7 cellular contexts compared by ENCODE assay signal in genomic region chr9:128863647-128864046, GRCh38. TPM values are rescaled to one million over a fixed set of nuclear protein-coding genes. Genes with fewer than 3 reads are reported as not detected.
DNase-seq lines count a peak whose midpoint lies in the region; ATAC-seq and TF ChIP-seq lines count a peak whose summit lies in the region.

No MANE protein-coding gene starts in this region.

- TF ChIP-seq CTCF in GM12865 (IDR thresholded peaks at IDR 0.05; ENCODE audit: insufficient read depth, low read depth, low read length, missing control alignments) (peak; percentile 99), retinal pigment epithelial cell (conservative IDR thresholded peaks at IDR 0.05; ENCODE audit: low read depth, low read length) (peak; percentile 86)

- ATAC-seq in SK-N-SH treated with all-trans-retinoic acid at 6 μM for 48 hours = peak; percentile 95
- no peak for ATAC-seq in HG03196 (IDR thresholded peaks at IDR 0.05; ENCODE audit: unreplicated experiment)

- DNase-seq in GM12865 (ENCODE audit: low read depth) = peak; percentile 86
- DNase-seq in HT-29 (ENCODE audit: low spot score) = peak; percentile 81
- peak; percentile 76 to 87 (median 86) for DNase-seq in activated naive CD4-positive, alpha-beta T cell (lab: John Stamatoyannopoulos, UW)
- peak; percentile 89 for DNase-seq in cardiac septum (ENCODE audit: low spot score)
- no peak for DNase-seq in retinal pigment epithelial cell (ENCODE audit: low read depth)

- H3K4me3 ChIP-seq in GM12865 (ENCODE audit: low read depth, low read length) (no peak overlapping the region), retinal pigment epithelial cell (ENCODE audit: low read length) (no peak overlapping the region)

- intact Hi-C loops in cardiac septum (cut with DNase I) = loop anchor here (1.0 kb wide), 1 partner anchor 65 kb away; no protein-coding TSS in a partner anchor

TF ChIP-seq in SK-N-SH treated with all-trans-retinoic acid at 6 μM for 48 hours, 23 proteins besides CTCF, POLR2A, EP300 and RAD21:
- TF ChIP-seq ZC3H10 (CRISPR knock-in tag; IDR thresholded peaks at IDR 0.05) (no peak), PATZ1 (CRISPR knock-in tag; IDR thresholded peaks at IDR 0.05; ENCODE audit: borderline replicate concordance) (no peak), ESRRG (CRISPR knock-in tag; IDR thresholded peaks at IDR 0.05) (no peak), CREB5 (CRISPR knock-in tag; IDR thresholded peaks at IDR 0.05; ENCODE audit: low read depth) (no peak), GLIS3 (CRISPR knock-in tag; IDR thresholded peaks at IDR 0.05) (no peak), ZNF70 (CRISPR knock-in tag; IDR thresholded peaks at IDR 0.05) (no peak), RARB (CRISPR knock-in tag; IDR thresholded peaks at IDR 0.05) (no peak), ZFP30 (CRISPR knock-in tag; IDR thresholded peaks at IDR 0.05) (no peak), ISL1 (CRISPR knock-in tag; IDR thresholded peaks at IDR 0.05) (no peak), TSHZ2 (CRISPR knock-in tag; IDR thresholded peaks at IDR 0.05) (no peak), SNAI2 (CRISPR knock-in tag; IDR thresholded peaks at IDR 0.05) (no peak), ARNTL (CRISPR knock-in tag; IDR thresholded peaks at IDR 0.05; ENCODE audit: borderline replicate concordance, low read depth) (no peak), TCF4 (CRISPR knock-in tag; IDR thresholded peaks at IDR 0.05; ENCODE audit: borderline replicate concordance) (no peak), CSRNP3 (CRISPR knock-in tag; IDR thresholded peaks at IDR 0.05) (no peak)
TF ChIP-seq in SK-N-SH treated with all-trans-retinoic acid at 6 μM for 48 hours: peak in this region for 0.

RNA-seq across cellular contexts. Expression of gene KYAT1, which starts 18.1 kb away (rescaled TPM):
- 10.4 and 11.8 TPM in 2 replicates for total RNA-seq in HT-29 (2014; rRNA removed; shearing (Covaris generic))
- total RNA-seq in cardiac septum = 9.2 TPM

RNA-seq across cellular contexts. Expression of gene LRRC8A, which starts 18.3 kb away (rescaled TPM):
- 39.5 and 43.2 TPM in 2 replicates for total RNA-seq in HT-29 (2014; rRNA removed; shearing (Covaris generic))
- 24.2 TPM for total RNA-seq in cardiac septum

RNA-seq across cellular contexts. Expression of gene SPOUT1, which starts 34.1 kb away (rescaled TPM):
- 97.6 and 121 TPM in 2 replicates for total RNA-seq in HT-29 (2014; rRNA removed; shearing (Covaris generic))
- 18.0 TPM for total RNA-seq in cardiac septum

RNA-seq across cellular contexts. Expression of gene ENDOG, which starts 45.3 kb away (rescaled TPM):
- 52.1 and 70.8 TPM in 2 replicates for total RNA-seq in HT-29 (2014; rRNA removed; shearing (Covaris generic))
- total RNA-seq in cardiac septum = 47.1 TPM

RNA-seq across cellular contexts. Expression of gene PHYHD1, which starts 57.1 kb away (rescaled TPM):
- not detected in 2 replicates for total RNA-seq in HT-29 (2014; rRNA removed; shearing (Covaris generic))
- 21.9 TPM for total RNA-seq in cardiac septum
